ENCODE assay signal across 8 cellular contexts in genomic region chr12:12398026-12398859, GRCh38. TPM values are rescaled to one million over a fixed set of nuclear protein-coding genes. Genes with fewer than 3 reads are reported as not detected.
A peak's percentile ranks its signal among the peaks of the same experiment; 100 is the strongest.
DNase-seq lines count a peak whose midpoint lies in the region; FAIRE-seq and TF ChIP-seq lines count a peak whose summit lies in the region.

No MANE protein-coding gene starts in this region.

- H3K27ac ChIP-seq in H1 (ENCODE audit: low read depth, low read length) (no peak overlapping the region), neural progenitor cell (no peak overlapping the region)

- H3K4ac ChIP-seq in H1 (replicated peaks; ENCODE audit: insufficient read length, low read depth, low read length): no peak overlapping the region

- no peaks in the 10 kb centered on the region for H3F3A ChIP-seq in neural progenitor cell (ENCODE audit: low read depth)

- H3K36me3 Mint-ChIP-seq in neural progenitor cell: peaks cover 1% of the 10 kb centered on the region
- H3K36me3 Mint-ChIP-seq in activated T-helper 2 cell treated with anti-CD3 and anti-CD28 coated beads, Interferon-gamma antibody, Interleukin-2, Interleukin-4, amounts not matched to agents 10 μg/mL and 5 μg/mL and 100 μg/mL, durations not matched to agents 14 hours and 24 hours and 36 hours (ENCODE audit: low read depth): peaks cover 48% of the 10 kb centered on the region

- H3K79me1 ChIP-seq in H1 (ENCODE audit: low read depth, low read length): no peaks in the 10 kb centered on the region

- H3K36me3 ChIP-seq in H1 (ENCODE audit: control insufficient read depth in 2 of 4, insufficient read depth in 4 of 4, low read length in 3 of 4): no peaks in the 10 kb centered on the region
- no peaks in the 10 kb centered on the region for H3K36me3 ChIP-seq in neural progenitor cell

- H3K4me1 ChIP-seq in H1 (replicated peaks in 1 of 4; ENCODE audit: control insufficient read depth in 3 of 4, insufficient read depth in 4 of 4, low read length in 3 of 4): peaks cover 5 to 15% (median 11%) of the 10 kb centered on the region in 4 experiments; a peak in 6 of 7 replicates
- H3K4me1 ChIP-seq in neural progenitor cell: peaks cover 9% of the 10 kb centered on the region

- H3K9me3 ChIP-seq in H1 (ENCODE audit: insufficient read depth in 2 of 2, low read depth in 1 of 2, low read length in 1 of 2) (no peaks in the 10 kb centered on the region), neural progenitor cell (ENCODE audit: low read depth) (no peaks in the 10 kb centered on the region)

- no peaks in the 10 kb centered on the region; a peak in 1 of 4 replicates for H3K79me2 ChIP-seq in H1 (ENCODE audit: control insufficient read depth in 1 of 2, insufficient read depth in 2 of 2, low read length in 2 of 2)
- no peaks in the 10 kb centered on the region for H3K79me2 ChIP-seq in neural progenitor cell (ENCODE audit: low read depth)

- no peaks in the 10 kb centered on the region for H3K23me2 ChIP-seq in H1 (ENCODE audit: low read depth, low read length)

- H4K8ac ChIP-seq in H1 (ENCODE audit: extremely low read depth, insufficient read depth, low read length): no peak overlapping the region

- no peak for FAIRE-seq in H1 (lab: Jason Lieb, UNC)

- no peak overlapping the region for H3K18ac ChIP-seq in H1 (ENCODE audit: extremely low read depth, low read length)

- no peak overlapping the region for H2BK20ac ChIP-seq in H1 (ENCODE audit: low read length)

- no peak overlapping the region for H2BK15ac ChIP-seq in H1 (ENCODE audit: low read length)

- no peak overlapping the region for H2AK5ac ChIP-seq in H1 (ENCODE audit: low read depth, low read length)

- no peak overlapping the region for H2BK120ac ChIP-seq in H1 (replicated peaks; ENCODE audit: low read depth, low read length)

- no peak overlapping the region for H2BK12ac ChIP-seq in H1 (ENCODE audit: low read depth, low read length)

- H3K4me3 Mint-ChIP-seq in neural progenitor cell: no peak overlapping the region
- H3K4me3 Mint-ChIP-seq in activated T-helper 2 cell treated with anti-CD3 and anti-CD28 coated beads, Interferon-gamma antibody, Interleukin-2, Interleukin-4, amounts not matched to agents 10 μg/mL and 5 μg/mL and 100 μg/mL, durations not matched to agents 14 hours and 24 hours and 36 hours (ENCODE audit: low read depth): no peak overlapping the region

- H3K4me1 Mint-ChIP-seq in neural progenitor cell: peaks cover 8% of the 10 kb centered on the region
- peaks cover 41% of the 10 kb centered on the region for H3K4me1 Mint-ChIP-seq in activated T-helper 2 cell treated with anti-CD3 and anti-CD28 coated beads, Interferon-gamma antibody, Interleukin-2, Interleukin-4, amounts not matched to agents 10 μg/mL and 5 μg/mL and 100 μg/mL, durations not matched to agents 14 hours and 24 hours and 36 hours (ENCODE audit: low read depth)

- no peak overlapping the region for H3K23ac ChIP-seq in H1 (ENCODE audit: insufficient read length)

- no peaks in the 10 kb centered on the region for H3K27me3 Mint-ChIP-seq in neural progenitor cell (ENCODE audit: insufficient read depth, low read depth)
- H3K27me3 Mint-ChIP-seq in activated T-helper 2 cell treated with anti-CD3 and anti-CD28 coated beads, Interferon-gamma antibody, Interleukin-2, Interleukin-4, amounts not matched to agents 10 μg/mL and 5 μg/mL and 100 μg/mL, durations not matched to agents 14 hours and 24 hours and 36 hours (ENCODE audit: low read depth): no peaks in the 10 kb centered on the region

- TF ChIP-seq CTCF in H1 (IDR thresholded peaks at IDR 0.05; ENCODE audit: control extremely low read depth in 1 of 3, insufficient read depth in 1 of 3, low read depth in 1 of 3, low read length in 3 of 3): peak in 1 of 3 experiments; percentile 22; a peak in 2 of 4 replicates
- no peak for TF ChIP-seq CTCF in neural progenitor cell (IDR thresholded peaks at IDR 0.05)

- H4K5ac ChIP-seq in H1 (ENCODE audit: insufficient read length, low read depth, low read length): peak overlapping the region; percentile 38

- intact Hi-C loops in activated T-helper 2 cell treated with anti-CD3 and anti-CD28 coated beads, Interferon-gamma antibody, Interleukin-2, Interleukin-4, amounts not matched to agents 10 μg/mL and 5 μg/mL and 100 μg/mL, durations not matched to agents 14 hours and 24 hours and 36 hours (cut with micrococcal nuclease): no loop called here

- DNase-seq in Ammon's horn (ENCODE audit: low spot score) (peak; percentile 54), NCI-H1417 treated with DMSO at 0.1 percent for 48 hours (lab: John Stamatoyannopoulos, UW) (peak; percentile 41), H1 (ENCODE audit: low read depth in 1 of 2, low spot score in 2 of 2) (no peak), occipital lobe (lab: John Stamatoyannopoulos, UW) (peak; percentile 23), NCI-H524 treated with DMSO at 0.1 percent for 48 hours (lab: John Stamatoyannopoulos, UW) (no peak), neural progenitor cell (ENCODE audit: low spot score) (no peak)
- no peak for DNase-seq in activated T-helper 2 cell treated with anti-CD3 and anti-CD28 coated beads, Interferon-gamma antibody, Interleukin-2, Interleukin-4, amounts not matched to agents 10 μg/mL and 5 μg/mL and 100 μg/mL, durations not matched to agents 14 hours and 24 hours and 36 hours (ENCODE audit: low spot score)
- DNase-seq in activated CD8-positive, alpha-beta memory T cell treated with anti-CD3 and anti-CD28 coated beads, Interleukin-2, amount 50 U/mL, for 4 hours: no peak

- H3K14ac ChIP-seq in H1 (ENCODE audit: insufficient read length): no peak overlapping the region

- 85% methylated on average over 7 of the region's 7 CpGs; no CpG with 5 or more reads in 1 of the 2 experiments for WGBS in H1 (ENCODE audit: extremely low coverage in 1 of 2, insufficient coverage in 1 of 2, insufficient read length in 1 of 2, insufficient replicate concordance in 2 of 2, low coverage in 1 of 2, low lambda C conversion rate in 2 of 2, missing lambda C conversion rate in 1 of 2), 2 experiments

- TF ChIP-seq RAD21 in H1 (IDR thresholded peaks at IDR 0.05 in 1 of 2, conservative IDR thresholded peaks at IDR 0.05 in 1 of 2; ENCODE audit: low read depth in 2 of 2, low read length in 2 of 2): peak; percentile 10 to 26; a peak in 2 of 4 replicates

- H4K91ac ChIP-seq in H1 (replicated peaks; ENCODE audit: insufficient read length, low read length): no peak overlapping the region

- H3K27me3 ChIP-seq in H1 (replicated peaks in 1 of 4; ENCODE audit: control insufficient read depth in 3 of 4, extremely low read depth in 1 of 4, insufficient read depth in 3 of 4, low read length in 3 of 4): no peaks in the 10 kb centered on the region
- no peaks in the 10 kb centered on the region for H3K27me3 ChIP-seq in neural progenitor cell

- H3K4me2 ChIP-seq in H1 (ENCODE audit: insufficient read depth in 1 of 2, low read depth in 2 of 2, low read length in 2 of 2) (0 out of 4 replicates have a peak overlapping the region, but pooled peaks of 1 of the 2 experiments have one; percentile 1), neural progenitor cell (no peak overlapping the region)

- H3K4me3 ChIP-seq in H1 (ENCODE audit: extremely low read depth in 1 of 4, insufficient read depth in 2 of 4, low read depth in 3 of 4, low read length in 4 of 4) (no peak overlapping the region), neural progenitor cell (no peak overlapping the region)

- POLR2A ChIA-PET in H1 (lab: Charles Lee; ENCODE audit: partially characterized antibody): interaction anchor here (0.9 to 1.1 kb wide), 2 partner anchors 14 to 41 kb away, joined by 4 read pairs; partner anchors contain the start of gene BORCS5

- peaks cover 2% of the 10 kb centered on the region for H3K9me3 Mint-ChIP-seq in neural progenitor cell
- H3K9me3 Mint-ChIP-seq in activated T-helper 2 cell treated with anti-CD3 and anti-CD28 coated beads, Interferon-gamma antibody, Interleukin-2, Interleukin-4, amounts not matched to agents 10 μg/mL and 5 μg/mL and 100 μg/mL, durations not matched to agents 14 hours and 24 hours and 36 hours: peaks cover 7% of the 10 kb centered on the region

- no peak for TF ChIP-seq EP300 in H1 (IDR thresholded peaks at IDR 0.05; ENCODE audit: borderline replicate concordance in 1 of 2, low read depth in 2 of 2, low read length in 2 of 2)

- H4K20me1 ChIP-seq in H1 (replicated peaks in 1 of 2; ENCODE audit: control insufficient read depth in 1 of 2, insufficient read depth in 2 of 2, low read length in 2 of 2) (no peaks in the 10 kb centered on the region), neural progenitor cell (ENCODE audit: low read depth) (no peaks in the 10 kb centered on the region)

- no peak for TF ChIP-seq POLR2A in H1 (IDR thresholded peaks at IDR 0.05; ENCODE audit: control extremely low read depth in 1 of 2, low read depth in 2 of 2, low read length in 2 of 2)

- no peak overlapping the region for H3K27ac Mint-ChIP-seq in neural progenitor cell
- H3K27ac Mint-ChIP-seq in activated T-helper 2 cell treated with anti-CD3 and anti-CD28 coated beads, Interferon-gamma antibody, Interleukin-2, Interleukin-4, amounts not matched to agents 10 μg/mL and 5 μg/mL and 100 μg/mL, durations not matched to agents 14 hours and 24 hours and 36 hours: no peak overlapping the region

- H3K56ac ChIP-seq in H1 (replicated peaks; ENCODE audit: insufficient read length, low read depth, low read length): no peak overlapping the region

- H2AFZ ChIP-seq in H1 (ENCODE audit: low read length): no peak overlapping the region
- no peak overlapping the region for H2AFZ ChIP-seq in neural progenitor cell (replicated peaks)

- no peak overlapping the region; a peak in 1 of 7 replicates for H3K9ac ChIP-seq in H1 (replicated peaks in 1 of 4; ENCODE audit: extremely low read depth in 1 of 4, low read depth in 3 of 4, low read length in 3 of 4)
- H3K9ac ChIP-seq in neural progenitor cell: no peak overlapping the region

- CTCF ChIA-PET in H1 (lab: Charles Lee; ENCODE audit: partially characterized antibody): interaction anchor here (0.7 to 2.1 kb wide), 17 partner anchors 8 to 235 kb away, joined by 3 to 6 read pairs (median 4); no protein-coding TSS in a partner anchor

- H2BK5ac ChIP-seq in H1 (ENCODE audit: low read depth, low read length): no peak overlapping the region

RNA-seq across cellular contexts. Expression of gene BORCS5, which starts 41.4 kb away (rescaled TPM):
- total RNA-seq in H1 (2021; fragmentation: NEBNext Ultra II Directional; extraction: Animal tissue kit (Norgen Biotek cat#: 25700)): 15.4 and 17.4 TPM in 2 replicates
- 8.3 and 14.4 TPM in 2 replicates for polyA plus RNA-seq in H1 (2011; rRNA removed)
- 10.0 TPM for polyA plus RNA-seq in H1 (2011; cell fraction: cytosol; rRNA removed)
- polyA plus RNA-seq in H1 (2011; cell fraction: nucleus; rRNA removed): 16.9 TPM
- polyA plus RNA-seq in H1 (2012, experiment 1 of 2): 9.3 to 12.7 TPM (median 11.1 TPM) in 4 replicates
- 9.4 TPM for polyA plus RNA-seq in H1 (2012, experiment 2 of 2)
- 8.2 TPM for polyA plus RNA-seq in H1 (2013, experiment 1 of 2)
- polyA plus RNA-seq in H1 (2013, experiment 2 of 2): 8.7 TPM
- 15.7 and 16.0 TPM in 2 replicates for polyA minus RNA-seq in H1 (2011; rRNA and poly(A)+ RNA removed)
- 12.9 TPM for polyA minus RNA-seq in H1 (2011; cell fraction: cytosol; rRNA and poly(A)+ RNA removed)
- 15.9 TPM for polyA minus RNA-seq in H1 (2011; cell fraction: nucleus; rRNA and poly(A)+ RNA removed)
- total RNA-seq in occipital lobe (27.5 TPM), neural progenitor cell (ENCODE audit: low replicate concordance) (11.4 and 13.3 TPM in 2 replicates)
- total RNA-seq in activated T-helper 2 cell treated with anti-CD3 and anti-CD28 coated beads, Interferon-gamma antibody, Interleukin-2, Interleukin-4, amounts not matched to agents 10 μg/mL and 5 μg/mL and 100 μg/mL, durations not matched to agents 14 hours and 24 hours and 36 hours: 41.8 and 45.9 TPM in 2 replicates

RNA-seq across cellular contexts. Expression of gene MANSC1, which starts 48.2 kb away (rescaled TPM):
- total RNA-seq in H1 (2021; fragmentation: NEBNext Ultra II Directional; extraction: Animal tissue kit (Norgen Biotek cat#: 25700)): 6.1 and 8.9 TPM in 2 replicates
- polyA plus RNA-seq in H1 (2011; rRNA removed): 2.0 and 2.5 TPM in 2 replicates
- 1.9 TPM for polyA plus RNA-seq in H1 (2011; cell fraction: cytosol; rRNA removed)
- polyA plus RNA-seq in H1 (2011; cell fraction: nucleus; rRNA removed): 1.2 TPM
- polyA plus RNA-seq in H1 (2012, experiment 1 of 2): 4.0 to 6.1 TPM (median 5.3 TPM) in 4 replicates
- 2.4 TPM for polyA plus RNA-seq in H1 (2012, experiment 2 of 2)
- 14.7 TPM for polyA plus RNA-seq in H1 (2013, experiment 1 of 2)
- polyA plus RNA-seq in H1 (2013, experiment 2 of 2): 15.8 TPM
- polyA minus RNA-seq in H1 (2011; rRNA and poly(A)+ RNA removed): 1.4 and 2.6 TPM in 2 replicates
- 1.6 TPM for polyA minus RNA-seq in H1 (2011; cell fraction: cytosol; rRNA and poly(A)+ RNA removed)
- 0.90 TPM for polyA minus RNA-seq in H1 (2011; cell fraction: nucleus; rRNA and poly(A)+ RNA removed)
- total RNA-seq in occipital lobe: 1.9 TPM
- total RNA-seq in neural progenitor cell (ENCODE audit: low replicate concordance): 6.2 and 6.5 TPM in 2 replicates
- 0.25 and 1.6 TPM in 2 replicates for total RNA-seq in activated T-helper 2 cell treated with anti-CD3 and anti-CD28 coated beads, Interferon-gamma antibody, Interleukin-2, Interleukin-4, amounts not matched to agents 10 μg/mL and 5 μg/mL and 100 μg/mL, durations not matched to agents 14 hours and 24 hours and 36 hours

Comparison
In these comparisons a context has a peak if more than half of its experiments do, and no peak if none do; other contexts are left out.
1. DNase-seq: peak in Ammon's horn (single experiment), NCI-H1417 treated with DMSO at 0.1 percent for 48 hours (single experiment) and occipital lobe (single experiment); none in H1 (0 of 2), NCI-H524 treated with DMSO at 0.1 percent for 48 hours (single experiment), neural progenitor cell (single experiment), activated T-helper 2 cell treated with anti-CD3 and anti-CD28 coated beads, Interferon-gamma antibody, Interleukin-2, Interleukin-4, amounts not matched to agents 10 μg/mL and 5 μg/mL and 100 μg/mL, durations not matched to agents 14 hours and 24 hours and 36 hours (single experiment) and activated CD8-positive, alpha-beta memory T cell treated with anti-CD3 and anti-CD28 coated beads, Interleukin-2, amount 50 U/mL, for 4 hours (single experiment).